ENCODE assay signal across 16 cellular contexts in the genomic region with DNA sequence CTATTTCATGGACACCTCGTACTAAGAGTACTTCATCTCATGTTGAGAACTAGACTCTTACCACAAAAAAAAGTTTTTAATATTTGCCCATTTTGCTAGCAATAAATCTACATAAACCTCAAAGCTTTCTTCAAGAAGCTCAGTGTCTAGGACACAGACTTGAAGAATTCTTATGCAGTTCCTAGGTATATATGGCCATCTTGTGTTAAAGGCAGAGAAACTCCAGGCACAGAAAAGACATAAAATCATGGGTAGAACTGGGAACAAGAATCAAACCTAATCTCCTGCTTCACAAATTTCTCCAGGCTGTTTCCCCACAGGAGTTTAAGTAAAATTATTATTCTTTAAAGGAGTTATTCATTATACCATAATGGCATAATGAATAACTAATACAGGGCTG. TPM values are rescaled to one million over a fixed set of nuclear protein-coding genes. Genes with fewer than 3 reads are reported as not detected.
A peak's percentile ranks its signal among the peaks of the same experiment; 100 is the strongest.
DNase-seq lines count a peak whose midpoint lies in the region; ATAC-seq and TF ChIP-seq lines count a peak whose summit lies in the region.
"Had no signal": no experiment of that assay in that cellular context is flagged by ENCODE, and none has a peak within 500 bp of the region (broad histone marks: within the 10 kb centered on the region; RNA-seq: fewer than 3 reads in every experiment).

No MANE protein-coding gene starts in this region.

- no peaks in the 10 kb centered on the region for H3F3A ChIP-seq in Loucy (ENCODE audit: low read depth)

- no peak for DNase-seq in activated CD8-positive, alpha-beta T cell treated with anti-CD3 and anti-CD28 coated beads for 36 hours
- DNase-seq in activated CD8-positive, alpha-beta T cell treated with anti-CD3 and anti-CD28 coated beads, Interleukin-2, amount 10 ng/mL, durations not matched to agents 7 days and 5 days, result no peak
- DNase-seq in chondrocyte (ENCODE audit: low spot score) (no peak), spleen (no peak), DMS153 treated with DMSO at 0.1 percent for 48 hours (lab: John Stamatoyannopoulos, UW; ENCODE audit: unreplicated experiment) (no peak), right cardiac atrium (no peak), CD14-positive monocyte (ENCODE audit: low spot score) (no peak)
- DNase-seq: activated naive CD8-positive, alpha-beta T cell treated with anti-CD3 and anti-CD28 coated beads, Interleukin-2, amount 10 ng/mL, durations not matched to agents 7 days and 5 days; erythroblast; left colon; naive thymus-derived CD8-positive, alpha-beta T cell; NCI-H1417 treated with DMSO at 0.1 percent for 48 hours; NCI-H446 had no signal

- no peak for TF ChIP-seq CTCF in activated CD8-positive, alpha-beta T cell treated with anti-CD3 and anti-CD28 coated beads for 36 hours (IDR thresholded peaks at IDR 0.05)
- TF ChIP-seq CTCF in Loucy (conservative IDR thresholded peaks at IDR 0.05; ENCODE audit: low read length), result peak; percentile 39
- peak; percentile 11 for TF ChIP-seq CTCF in chondrocyte (IDR thresholded peaks at IDR 0.05)
- no peak for TF ChIP-seq CTCF in spleen (IDR thresholded peaks at IDR 0.05 in 8 of 11, conservative IDR thresholded peaks at IDR 0.05 in 3 of 11)
- no peak for TF ChIP-seq CTCF in CD14-positive monocyte (IDR thresholded peaks at IDR 0.05)

- peaks cover 58% of the 10 kb centered on the region for H3K79me2 ChIP-seq in Loucy (ENCODE audit: insufficient read depth, low read length)

- H3K27me3 ChIP-seq in Loucy (ENCODE audit: insufficient read depth, low read length, poor library complexity, severe bottlenecking) (no peaks in the 10 kb centered on the region), spleen (replicated peaks in 1 of 7) (no peaks in the 10 kb centered on the region), right cardiac atrium (ENCODE audit: control insufficient read depth, insufficient read depth) (no peaks in the 10 kb centered on the region)

- intact Hi-C loops in activated CD8-positive, alpha-beta T cell treated with anti-CD3 and anti-CD28 coated beads for 36 hours (cut with micrococcal nuclease), result no loop called here
- intact Hi-C loops in spleen (cut with DNase I; ENCODE audit: low total_unique reads) (no loop called here), right cardiac atrium (cut with DNase I) (no loop called here), CD14-positive monocyte (cut with micrococcal nuclease) (loop anchor here in 1 of 2 donors (5.0 kb wide), 1 partner anchor 33 kb away; no protein-coding TSS in a partner anchor)

- H3K9me3 ChIP-seq in Loucy (ENCODE audit: insufficient read depth, low read depth, low read length), result no peaks in the 10 kb centered on the region
- H3K9me3 ChIP-seq in spleen, result no peaks in the 10 kb centered on the region
- no peaks in the 10 kb centered on the region for H3K9me3 ChIP-seq in right cardiac atrium (ENCODE audit: control insufficient read depth, low read length)

- H4K20me1 ChIP-seq in Loucy (ENCODE audit: insufficient read depth, low read length, poor library complexity, severe bottlenecking), result peaks cover 15% of the 10 kb centered on the region

- ATAC-seq in activated CD8-positive, alpha-beta T cell treated with anti-CD3 and anti-CD28 coated beads for 36 hours, result no peak
- no peak for ATAC-seq in activated CD8-positive, alpha-beta T cell treated with anti-CD3 and anti-CD28 coated beads, Interleukin-2, amount 10 ng/mL, durations not matched to agents 7 days and 5 days
- ATAC-seq in right cardiac atrium, result no peak
- ATAC-seq: left colon; naive thymus-derived CD8-positive, alpha-beta T cell had no signal

- H3K9me3 Mint-ChIP-seq in activated CD8-positive, alpha-beta T cell treated with anti-CD3 and anti-CD28 coated beads for 36 hours, result no peaks in the 10 kb centered on the region
- H3K9me3 Mint-ChIP-seq in activated CD8-positive, alpha-beta T cell treated with anti-CD3 and anti-CD28 coated beads, Interleukin-2, amount 10 ng/mL, durations not matched to agents 7 days and 5 days (ENCODE audit: insufficient read depth), result no peaks in the 10 kb centered on the region
- no peaks in the 10 kb centered on the region for H3K9me3 Mint-ChIP-seq in chondrocyte (ENCODE audit: low read depth)
- H3K9me3 Mint-ChIP-seq in CD14-positive monocyte, result no peaks in the 10 kb centered on the region
- H3K9me3 Mint-ChIP-seq: activated naive CD8-positive, alpha-beta T cell treated with anti-CD3 and anti-CD28 coated beads, Interleukin-2, amount 10 ng/mL, durations not matched to agents 7 days and 5 days had no signal

- WGBS in spleen, 5 donors, result 64 to 77% (median 71%) methylated on average over 1 of the region's 1 CpG
- 89% methylated on average over 1 of the region's 1 CpG for WGBS in right cardiac atrium

- peaks cover 40% of the 10 kb centered on the region for H3K4me1 Mint-ChIP-seq in activated CD8-positive, alpha-beta T cell treated with anti-CD3 and anti-CD28 coated beads for 36 hours (ENCODE audit: low read depth)
- peaks cover 70% of the 10 kb centered on the region for H3K4me1 Mint-ChIP-seq in activated CD8-positive, alpha-beta T cell treated with anti-CD3 and anti-CD28 coated beads, Interleukin-2, amount 10 ng/mL, durations not matched to agents 7 days and 5 days (ENCODE audit: low read depth)
- H3K4me1 Mint-ChIP-seq in chondrocyte (ENCODE audit: low read depth) (peaks cover 21% of the 10 kb centered on the region), CD14-positive monocyte (peaks cover 45% of the 10 kb centered on the region)

- POLR2A ChIA-PET in activated CD8-positive, alpha-beta T cell treated with anti-CD3 and anti-CD28 coated beads for 36 hours (lab: Charles Lee), result interaction anchor here (1.0 to 1.7 kb wide), 2 partner anchors 36 to 161 kb away, joined by 3 to 4 read pairs; no protein-coding TSS in a partner anchor
- POLR2A ChIA-PET in activated CD8-positive, alpha-beta T cell treated with anti-CD3 and anti-CD28 coated beads, Interleukin-2, amount 10 ng/mL, durations not matched to agents 7 days and 5 days (lab: Charles Lee), result interaction anchor here (0.7 kb wide), 1 partner anchor 392 kb away, joined by 3 read pairs; no protein-coding TSS in a partner anchor

- peak overlapping the region; percentile 84 for H3K9ac ChIP-seq in Loucy (ENCODE audit: low read depth, low read length, poor library complexity, severe bottlenecking)

- CTCF ChIA-PET in activated CD8-positive, alpha-beta T cell treated with anti-CD3 and anti-CD28 coated beads for 36 hours (lab: Charles Lee), result interaction anchor here (1.1 to 1.8 kb wide), 2 partner anchors 36 to 52 kb away, joined by 3 to 9 read pairs; no protein-coding TSS in a partner anchor
- CTCF ChIA-PET in activated CD8-positive, alpha-beta T cell treated with anti-CD3 and anti-CD28 coated beads, Interleukin-2, amount 10 ng/mL, durations not matched to agents 7 days and 5 days (lab: Charles Lee), result interaction anchor here (1.2 to 1.4 kb wide), 2 partner anchors 36 to 52 kb away, joined by 3 to 5 read pairs; no protein-coding TSS in a partner anchor

- H3K4me3 ChIP-seq in Loucy (ENCODE audit: low read length, poor library complexity, severe bottlenecking) (peak overlapping the region; percentile 76), spleen (peak overlapping the region in 3 of 8 donors; percentile 12 to 52 (median 16)), right cardiac atrium (ENCODE audit: low read length) (no peak overlapping the region)

- no peak overlapping the region for H3K4me3 Mint-ChIP-seq in activated CD8-positive, alpha-beta T cell treated with anti-CD3 and anti-CD28 coated beads for 36 hours
- H3K4me3 Mint-ChIP-seq in activated CD8-positive, alpha-beta T cell treated with anti-CD3 and anti-CD28 coated beads, Interleukin-2, amount 10 ng/mL, durations not matched to agents 7 days and 5 days, result no peak overlapping the region
- H3K4me3 Mint-ChIP-seq in chondrocyte (ENCODE audit: unreplicated experiment) (no peak overlapping the region), CD14-positive monocyte (no peak overlapping the region)
- H3K4me3 Mint-ChIP-seq: activated naive CD8-positive, alpha-beta T cell treated with anti-CD3 and anti-CD28 coated beads, Interleukin-2, amount 10 ng/mL, durations not matched to agents 7 days and 5 days had no signal

- H3K36me3 ChIP-seq in Loucy (ENCODE audit: insufficient read depth, low read length) (peaks cover 34% of the 10 kb centered on the region), spleen (peaks cover 0 to 79% (median 52%) of the 10 kb centered on the region in 6 donors)

- TF ChIP-seq POLR2A in spleen (IDR thresholded peaks at IDR 0.05), result no peak

- peaks cover 54% of the 10 kb centered on the region for H3K36me3 Mint-ChIP-seq in activated CD8-positive, alpha-beta T cell treated with anti-CD3 and anti-CD28 coated beads for 36 hours (ENCODE audit: low read depth)
- H3K36me3 Mint-ChIP-seq in activated CD8-positive, alpha-beta T cell treated with anti-CD3 and anti-CD28 coated beads, Interleukin-2, amount 10 ng/mL, durations not matched to agents 7 days and 5 days (ENCODE audit: low read depth), result peaks cover 73% of the 10 kb centered on the region
- H3K36me3 Mint-ChIP-seq in chondrocyte (ENCODE audit: low read depth), result peaks cover 27% of the 10 kb centered on the region
- H3K36me3 Mint-ChIP-seq in CD14-positive monocyte, result peaks cover 65 to 83% of the 10 kb centered on the region in 2 donors

- H3K27me3 Mint-ChIP-seq in activated CD8-positive, alpha-beta T cell treated with anti-CD3 and anti-CD28 coated beads for 36 hours, result no peaks in the 10 kb centered on the region
- H3K27me3 Mint-ChIP-seq in activated CD8-positive, alpha-beta T cell treated with anti-CD3 and anti-CD28 coated beads, Interleukin-2, amount 10 ng/mL, durations not matched to agents 7 days and 5 days (ENCODE audit: low read depth), result no peaks in the 10 kb centered on the region
- H3K27me3 Mint-ChIP-seq in chondrocyte (ENCODE audit: low read depth) (no peaks in the 10 kb centered on the region), CD14-positive monocyte (ENCODE audit: low read depth in 3 of 3) (peaks cover 0 to 2% (median 0%) of the 10 kb centered on the region in 3 donors)
- H3K27me3 Mint-ChIP-seq: activated naive CD8-positive, alpha-beta T cell treated with anti-CD3 and anti-CD28 coated beads, Interleukin-2, amount 10 ng/mL, durations not matched to agents 7 days and 5 days; naive thymus-derived CD8-positive, alpha-beta T cell had no signal

- H3K9me2 ChIP-seq in Loucy (replicated peaks; ENCODE audit: low read depth, low read length), result no peaks in the 10 kb centered on the region

- no peak overlapping the region for H2AFZ ChIP-seq in Loucy (ENCODE audit: low read length)

- H3K4me1 ChIP-seq in Loucy (ENCODE audit: insufficient read depth, low read length, poor library complexity, severe bottlenecking) (peaks cover 59% of the 10 kb centered on the region), spleen (peaks cover 32 to 73% (median 59%) of the 10 kb centered on the region in 6 donors), right cardiac atrium (ENCODE audit: control insufficient read depth, insufficient read depth, low read length) (peaks cover 3% of the 10 kb centered on the region)

- H3K4me2 ChIP-seq in Loucy (ENCODE audit: low read depth, low read length, poor library complexity, severe bottlenecking), result peak overlapping the region; percentile 80

- H3K27ac ChIP-seq in spleen (peak overlapping the region in 7 of 8 donors; percentile 14 to 72 (median 68)), right cardiac atrium (ENCODE audit: low read length) (no peak overlapping the region)
- H3K27ac ChIP-seq: RWPE1 had no signal

- H3K27ac Mint-ChIP-seq in activated CD8-positive, alpha-beta T cell treated with anti-CD3 and anti-CD28 coated beads for 36 hours, result peak overlapping the region; percentile 6
- H3K27ac Mint-ChIP-seq in activated CD8-positive, alpha-beta T cell treated with anti-CD3 and anti-CD28 coated beads, Interleukin-2, amount 10 ng/mL, durations not matched to agents 7 days and 5 days, result no peak overlapping the region
- H3K27ac Mint-ChIP-seq in chondrocyte (ENCODE audit: unreplicated experiment) (no peak overlapping the region), CD14-positive monocyte (peak overlapping the region in 2 of 7 donors; percentile 21 to 37)
- H3K27ac Mint-ChIP-seq: activated naive CD8-positive, alpha-beta T cell treated with anti-CD3 and anti-CD28 coated beads, Interleukin-2, amount 10 ng/mL, durations not matched to agents 7 days and 5 days had no signal

RNA-seq across cellular contexts. Expression of gene MBD4, which starts 4.4 kb away (rescaled TPM):
- total RNA-seq in activated CD8-positive, alpha-beta T cell treated with anti-CD3 and anti-CD28 coated beads for 36 hours, result 10 to 100 TPM; 38.9 to 44.5 TPM
- 10 to 100 TPM; 50.1 to 50.6 TPM for total RNA-seq in activated CD8-positive, alpha-beta T cell treated with anti-CD3 and anti-CD28 coated beads, Interleukin-2, amount 10 ng/mL, durations not matched to agents 7 days and 5 days
- total RNA-seq in chondrocyte, result 20.0 to 29.5 TPM (median 20.6 TPM) in 3 replicates
- 10 to 100 TPM; 47.7 to 72.6 (median 58.4) TPM for total RNA-seq in spleen
- 10 to 100 TPM; 40.0 to 52.2 (median 41.4) TPM for polyA plus RNA-seq in spleen
- 10 to 100 TPM; 25.3 to 52.1 (median 25.7) TPM for total RNA-seq in right cardiac atrium
- 17.5 TPM for polyA plus RNA-seq in right cardiac atrium
- 10 to 100 TPM; 25.6 to 30.1 TPM for polyA plus RNA-seq in CD14-positive monocyte

RNA-seq across cellular contexts. Expression of gene IFT122, which starts 4.7 kb away (rescaled TPM):
- 10 to 100 TPM; 18.9 to 20.4 TPM for total RNA-seq in activated CD8-positive, alpha-beta T cell treated with anti-CD3 and anti-CD28 coated beads for 36 hours
- 10 to 100 TPM; 22.3 to 25.6 TPM for total RNA-seq in activated CD8-positive, alpha-beta T cell treated with anti-CD3 and anti-CD28 coated beads, Interleukin-2, amount 10 ng/mL, durations not matched to agents 7 days and 5 days
- 16.2 to 29.1 TPM (median 17.5 TPM) in 3 replicates for total RNA-seq in chondrocyte
- 10 to 100 TPM; 17.7 to 31.3 (median 25.2) TPM for total RNA-seq in spleen
- 1 to 10 TPM; 5.2 to 8.8 (median 8.5) TPM for polyA plus RNA-seq in spleen
- 10 to 100 TPM; 30.7 to 46.4 (median 35.9) TPM for total RNA-seq in right cardiac atrium
- polyA plus RNA-seq in right cardiac atrium, result 17.7 TPM
- 1 to 10 TPM; 3.3 to 3.6 TPM for polyA plus RNA-seq in CD14-positive monocyte

RNA-seq across cellular contexts. Expression of gene EFCAB12, which starts 6.9 kb away (rescaled TPM):
- under 1 TPM; 0.56 to 0.65 TPM for total RNA-seq in activated CD8-positive, alpha-beta T cell treated with anti-CD3 and anti-CD28 coated beads for 36 hours
- under 1 TPM; 0.42 to 0.45 TPM for total RNA-seq in activated CD8-positive, alpha-beta T cell treated with anti-CD3 and anti-CD28 coated beads, Interleukin-2, amount 10 ng/mL, durations not matched to agents 7 days and 5 days
- 0.10 TPM in 1 of 3 replicates, not detected in the others for total RNA-seq in chondrocyte
- total RNA-seq in spleen, result 1 to 10 TPM in 4 of 7 donors, under 1 TPM in 3; 0.52 to 2.1 (median 1.6) TPM
- polyA plus RNA-seq in spleen, result 1 to 10 TPM in 1 of 3 donors, under 1 TPM in 2; 0.20 to 1.0 (median 0.99) TPM
- under 1 TPM; 0.34 to 0.72 (median 0.42) TPM for total RNA-seq in right cardiac atrium
- 0.29 TPM for polyA plus RNA-seq in right cardiac atrium
- polyA plus RNA-seq in CD14-positive monocyte, result not detected
- total RNA-seq: skeletal muscle tissue had no signal

Comparison
In these comparisons a context has a peak if more than half of its experiments do, and no peak if none do; other contexts are left out.
1. CTCF ChIP-seq: peak in Loucy (single experiment) and chondrocyte (single experiment); none in activated CD8-positive, alpha-beta T cell treated with anti-CD3 and anti-CD28 coated beads for 36 hours (single experiment), spleen (0 of 11) and CD14-positive monocyte (single experiment).